ENCODE assay signal across 28 cellular contexts in the genomic region with DNA sequence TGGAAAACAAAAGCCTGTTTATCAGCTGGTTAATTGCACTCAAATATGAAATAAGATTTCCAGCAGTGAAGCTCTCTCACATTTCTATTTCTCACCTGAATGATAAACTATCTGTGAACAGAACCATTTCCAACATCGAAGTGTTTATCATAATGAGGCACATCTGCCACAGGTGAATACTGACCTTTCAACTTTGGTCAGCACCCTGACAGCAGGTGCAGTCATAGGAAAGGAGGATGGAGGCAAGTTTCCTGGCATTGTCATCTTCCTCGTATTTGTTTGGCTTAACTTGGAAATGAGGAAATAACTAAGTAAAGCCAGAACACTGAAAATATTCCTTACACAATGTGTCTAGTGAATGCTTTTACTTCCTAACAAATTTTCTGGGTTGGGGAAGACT.
"Had no signal": no experiment of that assay in that cellular context is flagged by ENCODE, and none has a peak within 500 bp of the region (broad histone marks: within the 10 kb centered on the region; RNA-seq: fewer than 3 reads in every experiment).

No MANE protein-coding gene starts in this region.

- H3K36me3 ChIP-seq: esophagus muscularis mucosa, gastroesophageal sphincter, heart left ventricle, left lung, neural progenitor cell, prostate gland, right atrium auricular region, stomach, thyroid gland had no signal

- H3K9ac ChIP-seq: neural progenitor cell, parathyroid adenoma had no signal

- H3K4me2 ChIP-seq: hepatocyte, neural progenitor cell, smooth muscle cell had no signal

- DNase-seq: dorsolateral prefrontal cortex; effector CD4-positive, alpha-beta T cell; foreskin keratinocyte; heart left ventricle; kidney; left lung; mammary epithelial cell; mesendoderm; midbrain; naive thymus-derived CD4-positive, alpha-beta T cell; stimulated activated CD4-positive, alpha-beta T cell treated with anti-CD3 and anti-CD28 coated beads, Interleukin-12 subunit alpha, Interleukin-12 subunit beta, amount 100 ng/mL, for 4 hours; stimulated activated CD4-positive, alpha-beta T cell treated with anti-CD3 and anti-CD28 coated beads, Interleukin-1b, Interleukin-23, amount 100 ng/mL, for 48 hours; stimulated activated CD4-positive, alpha-beta T cell treated with anti-CD3 and anti-CD28 coated beads, Interleukin-4, amount 100 ng/mL, for 24 hours; stimulated activated naive CD4-positive, alpha-beta T cell treated with Interleukin-2 at 50 U/mL for 16 hours; stomach; thyroid gland; trophoblast cell had no signal

- H3K4me1 ChIP-seq: esophagus muscularis mucosa, foreskin keratinocyte, gastroesophageal sphincter, heart left ventricle, left lung, neural progenitor cell, parathyroid adenoma, prostate gland, right atrium auricular region, stomach, thyroid gland had no signal

- H2AFZ ChIP-seq: hepatocyte, neural progenitor cell, parathyroid adenoma had no signal

- H3K27me3 ChIP-seq: dorsolateral prefrontal cortex, esophagus muscularis mucosa, foreskin keratinocyte, gastroesophageal sphincter, heart left ventricle, hepatocyte, left lung, neural progenitor cell, right atrium auricular region, stomach, thyroid gland had no signal

- FAIRE-seq: kidney had no signal

- H3K9me3 ChIP-seq: esophagus muscularis mucosa, gastroesophageal sphincter, left lung, prostate gland, stomach, thyroid gland had no signal

- ATAC-seq: foreskin keratinocyte; gastroesophageal sphincter; heart left ventricle; left lung; naive thymus-derived CD4-positive, alpha-beta T cell; sciatic nerve; stimulated activated effector memory CD8-positive, alpha-beta T cell treated with anti-CD3 and anti-CD28 coated beads, Interleukin-12 subunit alpha, Interleukin-12 subunit beta, amount 100 ng/mL, for 72 hours had no signal

- H3K4me3 ChIP-seq: coronary artery, dorsolateral prefrontal cortex, esophagus muscularis mucosa, gastroesophageal sphincter, heart left ventricle, hepatocyte, left lung, neural progenitor cell, prostate gland, right atrium auricular region, smooth muscle cell, stomach, thyroid gland had no signal

- H3K79me2 ChIP-seq: hepatocyte, parathyroid adenoma had no signal

- H3K27ac ChIP-seq: coronary artery, dorsolateral prefrontal cortex, esophagus muscularis mucosa, foreskin keratinocyte, gastroesophageal sphincter, heart left ventricle, hepatocyte, left lung, neural progenitor cell, parathyroid adenoma, prostate gland, right atrium auricular region, stomach, thyroid gland had no signal
